ENCODE assay signal across 8 cellular contexts in genomic region chr13:48094781-48095502, GRCh38. TPM values are rescaled to one million over a fixed set of nuclear protein-coding genes. Genes with fewer than 3 reads are reported as not detected.
A peak's percentile ranks its signal among the peaks of the same experiment; 100 is the strongest.
DNase-seq lines count a peak whose midpoint lies in the region; ATAC-seq and TF ChIP-seq lines count a peak whose summit lies in the region.

TSS of gene MED4 (minus strand) at chr13:48095104. CDS start at chr13:48095078, 26 bp downstream.

- H3K4me3 ChIP-seq in GM08714 (ENCODE audit: low read length) (peak within 1 kb of the TSS; percentile 87), HFF-Myc (replicated peaks; ENCODE audit: low read depth, low read length) (peak within 1 kb of the TSS; percentile 70), gastroesophageal sphincter (peak within 1 kb of the TSS; percentile 81 to 91), neutrophil (ENCODE audit: low read depth in 1 of 2, low read length in 1 of 2) (peak within 1 kb of the TSS; percentile 84 to 89)

- H3K36me3 Mint-ChIP-seq in activated naive CD4-positive, alpha-beta T cell treated with anti-CD3 and anti-CD28 coated beads for 36 hours (ENCODE audit: low read depth), result peaks cover 5% of the 10 kb centered on the region

- intact Hi-C loops in activated naive CD4-positive, alpha-beta T cell treated with anti-CD3 and anti-CD28 coated beads for 36 hours (cut with micrococcal nuclease), result loop anchor here (1.0 to 10.0 kb wide), 5 partner anchors 17 to 300 kb away; partner anchors contain the start of genes NUDT15, RB1 and SUCLA2

- peak; percentile 98 for ATAC-seq in gastroesophageal sphincter

- H3K27me3 ChIP-seq in gastroesophageal sphincter (no peaks in the 10 kb centered on the region), neutrophil (peaks cover 3% of the 10 kb centered on the region)

- peak within 1 kb of the TSS; percentile 80 for H3K27ac Mint-ChIP-seq in activated naive CD4-positive, alpha-beta T cell treated with anti-CD3 and anti-CD28 coated beads for 36 hours

- peak; percentile 78 for DNase-seq in HFF-Myc (ENCODE audit: extremely low read depth, low read depth)
- DNase-seq in MV-4-11 (lab: John Stamatoyannopoulos, UW), result peak; percentile 91
- DNase-seq in SK-MEL-5 (ENCODE audit: low read depth, low spot score), result peak; percentile 94
- DNase-seq in activated naive CD4-positive, alpha-beta T cell treated with anti-CD3 and anti-CD28 coated beads for 36 hours, result peak; percentile 97
- DNase-seq in substantia nigra (lab: John Stamatoyannopoulos, UW), result peak; percentile 44 to 97 (median 89)

- CTCF ChIA-PET in activated naive CD4-positive, alpha-beta T cell treated with anti-CD3 and anti-CD28 coated beads for 36 hours (lab: Charles Lee), result interaction anchor here (0.6 to 2.9 kb wide), 24 partner anchors 8 to 561 kb away, joined by 3 to 23 read pairs (median 4); partner anchors contain the start of gene NUDT15

- peak; percentile 98 for TF ChIP-seq CTCF in HFF-Myc (IDR thresholded peaks at IDR 0.05; ENCODE audit: low read depth, low read length, missing control alignments)
- TF ChIP-seq CTCF in gastroesophageal sphincter (IDR thresholded peaks at IDR 0.05), result peak; percentile 97 to 99 (median 98)
- peak; percentile 100 for TF ChIP-seq CTCF in neutrophil (IDR thresholded peaks at IDR 0.05)

- no peaks in the 10 kb centered on the region for H3K27me3 Mint-ChIP-seq in activated naive CD4-positive, alpha-beta T cell treated with anti-CD3 and anti-CD28 coated beads for 36 hours (ENCODE audit: low read depth)

- H3K4me1 ChIP-seq in gastroesophageal sphincter (peaks cover 6 to 45% (median 14%) of the 10 kb centered on the region in 3 donors), neutrophil (ENCODE audit: control insufficient read depth in 1 of 2, insufficient read depth in 1 of 2, low read depth in 1 of 2, low read length in 1 of 2) (peaks cover 12 to 14% of the 10 kb centered on the region in 2 experiments)

- H3K9me3 Mint-ChIP-seq in activated naive CD4-positive, alpha-beta T cell treated with anti-CD3 and anti-CD28 coated beads for 36 hours, result no peaks in the 10 kb centered on the region

- WGBS in gastroesophageal sphincter (ENCODE audit: low coverage in 1 of 2), 2 donors, result 25% methylated on average over 19 of the region's 54 CpGs; no CpG with 5 or more reads in 1 of the 2 donors

- TF ChIP-seq POLR2A in gastroesophageal sphincter (IDR thresholded peaks at IDR 0.05), result peak; percentile 74 to 75

- no peak for TF ChIP-seq EP300 in gastroesophageal sphincter (IDR thresholded peaks at IDR 0.05)

- H3K27ac ChIP-seq in gastroesophageal sphincter, result peak within 1 kb of the TSS; percentile 65 to 94 (median 80)
- peak within 1 kb of the TSS; percentile 86 for H3K27ac ChIP-seq in neutrophil
- peak within 1 kb of the TSS; percentile 80 for H3K27ac ChIP-seq in substantia nigra (ENCODE audit: low read depth, low read length, poor library complexity, severe bottlenecking)

- no peaks in the 10 kb centered on the region for H3K9me3 ChIP-seq in gastroesophageal sphincter
- no peaks in the 10 kb centered on the region for H3K9me3 ChIP-seq in neutrophil

- H3K36me3 ChIP-seq in gastroesophageal sphincter (no peaks in the 10 kb centered on the region), neutrophil (peaks cover 3% of the 10 kb centered on the region)

- H3K4me3 Mint-ChIP-seq in activated naive CD4-positive, alpha-beta T cell treated with anti-CD3 and anti-CD28 coated beads for 36 hours, result peak within 1 kb of the TSS; percentile 91

- H3K4me1 Mint-ChIP-seq in activated naive CD4-positive, alpha-beta T cell treated with anti-CD3 and anti-CD28 coated beads for 36 hours (ENCODE audit: low read depth), result peaks cover 33% of the 10 kb centered on the region

- in situ Hi-C loops in SK-MEL-5 (cut with HindIII; ENCODE audit: low pct_unique_long_range_greater_than_20kb, low sequenced_read_pairs), result no loop called here

RNA-seq across cellular contexts. Expression of gene MED4, which starts in this region (rescaled TPM):
- 30.6 and 35.2 TPM in 2 replicates for total RNA-seq in SK-MEL-5 (2014; rRNA removed; shearing (Covaris generic))
- 51.0 and 52.5 TPM in 2 replicates for polyA plus RNA-seq in SK-MEL-5 (2015; cell fraction: cytosol; rRNA removed)
- 22.6 and 24.6 TPM in 2 replicates for polyA plus RNA-seq in SK-MEL-5 (2015; cell fraction: nucleus; rRNA removed)
- total RNA-seq in activated naive CD4-positive, alpha-beta T cell treated with anti-CD3 and anti-CD28 coated beads for 36 hours, result 10 to 100 TPM; 45.8 to 50.1 TPM
- total RNA-seq in gastroesophageal sphincter, result 10 to 100 TPM; 36.7 to 51.4 (median 39.2) TPM

Comparison
In these comparisons a context has a peak if more than half of its experiments do, and no peak if none do; other contexts are left out.
1. Peak in every context shown above with its lines: DNase-seq, ATAC-seq, H3K4me3 ChIP-seq and H3K27ac ChIP-seq.